In the genomic region with DNA sequence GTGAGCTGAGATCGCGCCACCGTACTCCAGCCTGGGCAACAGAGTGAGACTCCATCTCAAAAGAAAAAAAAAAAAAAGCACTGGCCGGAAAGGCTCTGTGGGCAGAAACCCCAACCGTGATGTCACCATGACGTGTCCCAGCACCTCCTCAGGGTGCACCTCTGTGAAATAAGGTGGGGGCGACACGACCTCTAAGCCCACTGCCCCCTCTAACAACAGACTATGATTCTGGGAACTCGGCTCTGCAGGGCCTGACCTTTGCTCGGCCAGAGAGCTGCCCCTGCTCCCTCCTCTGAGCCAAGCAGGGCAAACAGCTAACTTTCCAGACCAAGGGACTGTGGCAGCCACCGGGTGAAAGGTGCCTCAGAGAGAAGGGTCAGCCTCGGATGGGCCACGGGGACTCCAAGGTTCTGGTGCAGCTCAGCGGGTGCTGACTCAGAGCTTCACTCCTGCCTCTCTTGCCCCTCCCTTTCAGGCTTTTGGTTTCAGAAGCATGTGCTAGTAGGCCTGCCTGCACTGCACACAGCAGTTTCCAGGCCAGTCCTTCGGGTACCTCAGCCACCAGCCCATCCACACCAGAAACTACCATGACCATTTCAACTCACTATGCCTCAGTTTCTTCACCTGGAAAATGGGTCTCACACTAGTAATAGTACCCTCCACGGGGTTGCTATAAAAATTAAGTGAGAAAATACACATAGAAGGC, we compare ENCODE assay signal across 8 cellular contexts. TPM values are rescaled to one million over a fixed set of nuclear protein-coding genes. Genes with fewer than 3 reads are reported as not detected.
DNase-seq lines count a peak whose midpoint lies in the region; ATAC-seq and TF ChIP-seq lines count a peak whose summit lies in the region.

No MANE protein-coding gene starts in this region.

- H3K4me2 ChIP-seq in mesendoderm (ENCODE audit: low read length): no peak overlapping the region

- H3K27ac Mint-ChIP-seq in CD4-positive, CD25-positive, alpha-beta regulatory T cell: peak overlapping the region; percentile 95 to 97 (median 97)
- H3K27ac Mint-ChIP-seq in T-helper 1 cell treated with Interleukin-12 subunit alpha and Interleukin-12 subunit beta and Interleukin-4 antibody, amounts not matched to agents 30 μg/mL and 1 μg/mL, for 36 hours: peak overlapping the region; percentile 76

- TF ChIP-seq EP300 in stomach (IDR thresholded peaks at IDR 0.05): no peak

- H3K4me1 Mint-ChIP-seq in CD4-positive, CD25-positive, alpha-beta regulatory T cell: peaks cover 21 to 73% (median 40%) of the 10 kb centered on the region in 4 donors
- peaks cover 47% of the 10 kb centered on the region for H3K4me1 Mint-ChIP-seq in T-helper 1 cell treated with Interleukin-12 subunit alpha and Interleukin-12 subunit beta and Interleukin-4 antibody, amounts not matched to agents 30 μg/mL and 1 μg/mL, for 36 hours (ENCODE audit: low read depth)

- H3K79me2 ChIP-seq in mesendoderm (ENCODE audit: control insufficient read depth, insufficient read depth, low read length): peaks cover 2% of the 10 kb centered on the region

- H3K36me3 Mint-ChIP-seq in CD4-positive, CD25-positive, alpha-beta regulatory T cell: peaks cover 12% of the 10 kb centered on the region
- H3K36me3 Mint-ChIP-seq in T-helper 1 cell treated with Interleukin-12 subunit alpha and Interleukin-12 subunit beta and Interleukin-4 antibody, amounts not matched to agents 30 μg/mL and 1 μg/mL, for 36 hours (ENCODE audit: low read depth): peaks cover 24% of the 10 kb centered on the region

- no peaks in the 10 kb centered on the region for H3K9me3 Mint-ChIP-seq in CD4-positive, CD25-positive, alpha-beta regulatory T cell
- H3K9me3 Mint-ChIP-seq in T-helper 1 cell treated with Interleukin-12 subunit alpha and Interleukin-12 subunit beta and Interleukin-4 antibody, amounts not matched to agents 30 μg/mL and 1 μg/mL, for 36 hours: no peaks in the 10 kb centered on the region

- no peak overlapping the region for H3K56ac ChIP-seq in mesendoderm (ENCODE audit: low read length)

- peak; percentile 52 to 55 for ATAC-seq in CD4-positive, CD25-positive, alpha-beta regulatory T cell (ENCODE audit: low read depth in 2 of 2)
- ATAC-seq in lung (ENCODE audit: insufficient read depth, low FRiP score): no peak

- no peak overlapping the region for H2AK5ac ChIP-seq in mesendoderm (ENCODE audit: low read length)

- H3K4me1 ChIP-seq in CD4-positive, CD25-positive, alpha-beta regulatory T cell (ENCODE audit: control insufficient read depth, insufficient read depth, low read length, poor library complexity, severe bottlenecking): peaks cover 61% of the 10 kb centered on the region
- H3K4me1 ChIP-seq in lung (ENCODE audit: control insufficient read depth in 2 of 2, insufficient read depth in 2 of 2, low read length in 2 of 2): peaks cover 15 to 40% of the 10 kb centered on the region in 2 donors
- H3K4me1 ChIP-seq in stomach: peaks cover 81 to 94% (median 89%) of the 10 kb centered on the region in 4 donors
- peaks cover 14% of the 10 kb centered on the region for H3K4me1 ChIP-seq in SJCRH30
- peaks cover 6% of the 10 kb centered on the region for H3K4me1 ChIP-seq in mesendoderm (ENCODE audit: control insufficient read depth, low read depth, low read length)

- no peak overlapping the region for H2BK15ac ChIP-seq in mesendoderm (replicated peaks; ENCODE audit: low read depth)

- peak overlapping the region; percentile 96 for H3K27ac ChIP-seq in CD4-positive, CD25-positive, alpha-beta regulatory T cell (ENCODE audit: insufficient read depth, low read length, poor library complexity, severe bottlenecking)
- peak overlapping the region; percentile 60 to 96 for H3K27ac ChIP-seq in lung (ENCODE audit: low read depth in 1 of 2, low read length in 1 of 2)
- peak overlapping the region; percentile 69 to 100 (median 99) for H3K27ac ChIP-seq in stomach
- H3K27ac ChIP-seq in SJCRH30: no peak overlapping the region
- H3K27ac ChIP-seq in mesendoderm (ENCODE audit: low read depth, low read length): no peak overlapping the region

- H3K4me3 ChIP-seq in CD4-positive, CD25-positive, alpha-beta regulatory T cell (ENCODE audit: low read depth, low read length): peak overlapping the region; percentile 51
- H3K4me3 ChIP-seq in lung (no peak overlapping the region), stomach (peak overlapping the region in 3 of 4 donors; percentile 20 to 30 (median 24)), SJCRH30 (no peak overlapping the region), mesendoderm (ENCODE audit: low read length) (no peak overlapping the region)

- no peaks in the 10 kb centered on the region for H3K9me3 ChIP-seq in CD4-positive, CD25-positive, alpha-beta regulatory T cell (ENCODE audit: control insufficient read depth in 2 of 2, low read length in 2 of 2)
- H3K9me3 ChIP-seq in lung (ENCODE audit: control insufficient read depth in 2 of 2, insufficient read depth in 1 of 2, low read length in 1 of 2) (no peaks in the 10 kb centered on the region), stomach (no peaks in the 10 kb centered on the region), SJCRH30 (replicated peaks) (no peaks in the 10 kb centered on the region)

- H4K8ac ChIP-seq in mesendoderm (ENCODE audit: low read depth, low read length): no peak overlapping the region

- no peak overlapping the region for H3K9ac ChIP-seq in mesendoderm (ENCODE audit: low read length)

- no peaks in the 10 kb centered on the region for H3K27me3 ChIP-seq in CD4-positive, CD25-positive, alpha-beta regulatory T cell (ENCODE audit: control insufficient read depth, insufficient read depth, low read length)
- no peaks in the 10 kb centered on the region for H3K27me3 ChIP-seq in lung (ENCODE audit: control insufficient read depth, insufficient read depth)
- H3K27me3 ChIP-seq in stomach: no peaks in the 10 kb centered on the region
- H3K27me3 ChIP-seq in SJCRH30: no peaks in the 10 kb centered on the region
- no peaks in the 10 kb centered on the region for H3K27me3 ChIP-seq in mesendoderm (ENCODE audit: insufficient read depth, low read length, poor library complexity)

- H3K36me3 ChIP-seq in CD4-positive, CD25-positive, alpha-beta regulatory T cell (ENCODE audit: control insufficient read depth, insufficient read depth, low read length): peaks cover 33% of the 10 kb centered on the region
- peaks cover 0 to 31% of the 10 kb centered on the region in 2 donors for H3K36me3 ChIP-seq in lung (ENCODE audit: control insufficient read depth in 2 of 2, insufficient read depth in 2 of 2, low read length in 2 of 2)
- peaks cover 26 to 43% (median 34%) of the 10 kb centered on the region in 4 donors for H3K36me3 ChIP-seq in stomach
- H3K36me3 ChIP-seq in SJCRH30: no peaks in the 10 kb centered on the region
- no peaks in the 10 kb centered on the region for H3K36me3 ChIP-seq in mesendoderm (ENCODE audit: control insufficient read depth, insufficient read depth, low read length)

- no peak overlapping the region for H2BK5ac ChIP-seq in mesendoderm (ENCODE audit: low read length)

- no peak for TF ChIP-seq POLR2A in stomach (IDR thresholded peaks at IDR 0.05)

- no peak overlapping the region for H2BK120ac ChIP-seq in mesendoderm (ENCODE audit: low read depth, low read length)

- H3K4ac ChIP-seq in mesendoderm (ENCODE audit: low read depth, low read length): no peak overlapping the region

- no peak overlapping the region for H4K5ac ChIP-seq in mesendoderm (ENCODE audit: low read length)

- peak; percentile 35 to 75 (median 46) for DNase-seq in CD4-positive, CD25-positive, alpha-beta regulatory T cell
- peak; percentile 83 for DNase-seq in HCEC 1CT
- DNase-seq in astrocyte of the hippocampus (ENCODE audit: low read depth, low spot score): peak; percentile 81
- DNase-seq in lung (ENCODE audit: low spot score): no peak
- peak; percentile 71 for DNase-seq in stomach
- no peak for DNase-seq in SJCRH30
- DNase-seq in mesendoderm: no peak

- WGBS in lung, 2 donors: 61 to 75% methylated on average over 16 of the region's 16 CpGs
- WGBS in stomach, 5 donors: 31 to 44% (median 42%) methylated on average over 14 to 16 of the region's 16 CpGs
- no CpG with 5 or more reads among the region's 16 CpGs for WGBS in mesendoderm (ENCODE audit: extremely low coverage, insufficient coverage, low lambda C conversion rate)

- TF ChIP-seq CTCF in lung (IDR thresholded peaks at IDR 0.05; ENCODE audit: control extremely low read depth, extremely low read depth) (no peak), stomach (IDR thresholded peaks at IDR 0.05) (no peak)

- intact Hi-C loops in stomach (cut with DNase I; ENCODE audit: low total_unique reads): no loop called here

- H3K23ac ChIP-seq in mesendoderm (ENCODE audit: low read length): no peak overlapping the region

- peak overlapping the region; percentile 92 to 97 (median 94) for H3K4me3 Mint-ChIP-seq in CD4-positive, CD25-positive, alpha-beta regulatory T cell
- H3K4me3 Mint-ChIP-seq in T-helper 1 cell treated with Interleukin-12 subunit alpha and Interleukin-12 subunit beta and Interleukin-4 antibody, amounts not matched to agents 30 μg/mL and 1 μg/mL, for 36 hours: peak overlapping the region; percentile 59

- no peak overlapping the region for H3K18ac ChIP-seq in mesendoderm (ENCODE audit: low read length)

- peaks cover 6% of the 10 kb centered on the region for H3K79me1 ChIP-seq in mesendoderm (ENCODE audit: low read length)

- H3K27me3 Mint-ChIP-seq in CD4-positive, CD25-positive, alpha-beta regulatory T cell: no peaks in the 10 kb centered on the region
- H3K27me3 Mint-ChIP-seq in T-helper 1 cell treated with Interleukin-12 subunit alpha and Interleukin-12 subunit beta and Interleukin-4 antibody, amounts not matched to agents 30 μg/mL and 1 μg/mL, for 36 hours (ENCODE audit: low read depth): no peaks in the 10 kb centered on the region

RNA-seq across cellular contexts. Expression of a gene that starts 8.0 kb away (rescaled TPM):
- 96.4 TPM for total RNA-seq in CD4-positive, CD25-positive, alpha-beta regulatory T cell
- 100 to 1,000 TPM; 161 to 180 (median 162) TPM for polyA plus RNA-seq in CD4-positive, CD25-positive, alpha-beta regulatory T cell
- 100 to 1,000 TPM; 106 to 258 TPM for total RNA-seq in lung
- polyA plus RNA-seq in lung: 100 to 1,000 TPM in 1 of 2 donors, 10 to 100 TPM in 1; 92.1 to 188 TPM
- total RNA-seq in stomach: 100 to 1,000 TPM; 103 to 318 (median 223) TPM
- polyA plus RNA-seq in stomach: 100 to 1,000 TPM in 1 of 3 donors, 10 to 100 TPM in 2; 94.6 to 119 (median 97.9) TPM
- 10.3 and 11.2 TPM in 2 replicates for total RNA-seq in SJCRH30 (2014; rRNA removed; shearing (Covaris generic))
- 20.7 TPM for polyA plus RNA-seq in mesendoderm (2013, experiment 1 of 2)
- polyA plus RNA-seq in mesendoderm (2013, experiment 2 of 2): 17.9 TPM

RNA-seq across cellular contexts. Expression of a gene that starts 13.9 kb away (rescaled TPM):
- total RNA-seq in CD4-positive, CD25-positive, alpha-beta regulatory T cell: 21.9 TPM
- 100 to 1,000 TPM in 1 of 4 donors, 10 to 100 TPM in 3; 96.2 to 107 (median 98.8) TPM for polyA plus RNA-seq in CD4-positive, CD25-positive, alpha-beta regulatory T cell
- total RNA-seq in lung (100 to 1,000 TPM in 1 of 2 donors, 10 to 100 TPM in 1; 83.8 to 119 TPM), stomach (100 to 1,000 TPM in 2 of 5 donors, 10 to 100 TPM in 3; 35.1 to 121 (median 76.9) TPM)
- polyA plus RNA-seq in lung (100 to 1,000 TPM; 110 to 137 TPM), stomach (100 to 1,000 TPM; 114 to 116 (median 114) TPM)
- 49.8 and 57.9 TPM in 2 replicates for total RNA-seq in SJCRH30 (2014; rRNA removed; shearing (Covaris generic))
- 36.7 TPM for polyA plus RNA-seq in mesendoderm (2013, experiment 1 of 2)
- polyA plus RNA-seq in mesendoderm (2013, experiment 2 of 2): 36.3 TPM

RNA-seq across cellular contexts. Expression of a gene that starts 14.3 kb away (rescaled TPM):
- 55.8 TPM for total RNA-seq in CD4-positive, CD25-positive, alpha-beta regulatory T cell
- polyA plus RNA-seq in CD4-positive, CD25-positive, alpha-beta regulatory T cell: 10 to 100 TPM; 84.8 to 92.2 (median 87.8) TPM
- total RNA-seq in lung (100 to 1,000 TPM in 1 of 2 donors, 10 to 100 TPM in 1; 72.9 to 193 TPM), stomach (100 to 1,000 TPM in 4 of 5 donors, 10 to 100 TPM in 1; 82.6 to 218 (median 173) TPM)
- polyA plus RNA-seq in lung (10 to 100 TPM; 62.0 to 84.2 TPM), stomach (100 to 1,000 TPM in 1 of 3 donors, 10 to 100 TPM in 2; 85.9 to 183 (median 88.9) TPM)
- total RNA-seq in SJCRH30 (2014; rRNA removed; shearing (Covaris generic)): 125 and 149 TPM in 2 replicates
- polyA plus RNA-seq in mesendoderm (2013, experiment 1 of 2): 63.9 TPM
- polyA plus RNA-seq in mesendoderm (2013, experiment 2 of 2): 62.4 TPM

RNA-seq across cellular contexts. Expression of a gene that starts 23.4 kb away (rescaled TPM):
- 1.2 TPM for total RNA-seq in CD4-positive, CD25-positive, alpha-beta regulatory T cell
- not detected for polyA plus RNA-seq in CD4-positive, CD25-positive, alpha-beta regulatory T cell
- total RNA-seq in lung (1 to 10 TPM in 1 of 2 donors, under 1 TPM in 1; 0.60 to 3.2 TPM), stomach (1 to 10 TPM in 3 of 5 donors, under 1 TPM in 2; 0.45 to 4.8 (median 1.1) TPM)
- polyA plus RNA-seq in lung (1 to 10 TPM; 1.0 to 3.3 TPM), stomach (1 to 10 TPM; 1.8 to 2.7 (median 2.6) TPM)
- 0.24 and 0.25 TPM in 2 replicates for total RNA-seq in SJCRH30 (2014; rRNA removed; shearing (Covaris generic))
- 0.10 TPM for polyA plus RNA-seq in mesendoderm (2013, experiment 1 of 2)
- 0.13 TPM for polyA plus RNA-seq in mesendoderm (2013, experiment 2 of 2)

Comparison
In these comparisons a context has a peak if more than half of its experiments do, and no peak if none do; other contexts are left out.
1. DNase-seq: peak in CD4-positive, CD25-positive, alpha-beta regulatory T cell (3 of 3), HCEC 1CT (single experiment), astrocyte of the hippocampus (single experiment) and stomach (single experiment); none in lung (single experiment), SJCRH30 (0 of 2) and mesendoderm (single experiment).
2. H3K27ac ChIP-seq: peak in CD4-positive, CD25-positive, alpha-beta regulatory T cell (single experiment), lung (2 of 2) and stomach (5 of 5); none in SJCRH30 (single experiment) and mesendoderm (single experiment).
3. H3K4me3 ChIP-seq: peak in CD4-positive, CD25-positive, alpha-beta regulatory T cell (single experiment) and stomach (3 of 4); none in lung (single experiment), SJCRH30 (single experiment) and mesendoderm (single experiment).